ENCODE assay signal across 8 cellular contexts in the genomic region with DNA sequence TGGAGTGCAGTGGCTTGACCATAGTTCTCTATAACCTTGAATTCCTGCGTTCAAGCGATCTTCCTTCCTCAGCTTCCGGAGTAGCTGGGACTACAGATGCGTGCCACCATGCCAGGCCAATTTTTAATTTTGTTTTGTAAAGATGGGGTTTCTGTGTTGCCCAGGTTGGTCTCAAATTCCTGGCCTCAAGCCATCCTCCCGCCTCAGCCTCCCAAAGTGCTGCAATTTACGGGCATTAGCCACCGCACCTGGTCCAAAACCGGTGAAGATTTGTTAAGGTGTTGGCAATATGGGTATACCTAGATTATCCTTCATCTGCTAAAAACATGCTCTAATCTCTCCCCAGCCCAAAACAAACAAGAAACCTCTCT. TPM values are rescaled to one million over a fixed set of nuclear protein-coding genes. Genes with fewer than 3 reads are reported as not detected.
DNase-seq lines count a peak whose midpoint lies in the region; ATAC-seq and TF ChIP-seq lines count a peak whose summit lies in the region.

No MANE protein-coding gene starts in this region.

- peaks cover 0 to 40% (median 30%) of the 10 kb centered on the region in 12 donors for H3K4me1 ChIP-seq in heart left ventricle
- H3K4me1 ChIP-seq in mononuclear cell (ENCODE audit: insufficient read depth, low read length), result peaks cover 33% of the 10 kb centered on the region
- H3K4me1 ChIP-seq in aorta (ENCODE audit: control insufficient read depth in 1 of 2, insufficient read depth in 2 of 2, low read length in 2 of 2), result peaks cover 0 to 5% of the 10 kb centered on the region in 2 donors

- H3K27me3 ChIP-seq in heart left ventricle, result no peaks in the 10 kb centered on the region
- H3K27me3 ChIP-seq in mononuclear cell (ENCODE audit: insufficient read depth, low read length), result no peaks in the 10 kb centered on the region
- H3K27me3 ChIP-seq in aorta (ENCODE audit: control insufficient read depth in 1 of 2, insufficient read depth in 2 of 2, low read length in 1 of 2), result no peaks in the 10 kb centered on the region

- no peak for DNase-seq in heart left ventricle
- DNase-seq in left cardiac atrium, result no peak
- no peak for DNase-seq in aorta
- DNase-seq in A172 (ENCODE audit: low spot score), result no peak
- no peak for DNase-seq in cerebellum (ENCODE audit: low spot score)
- no peak for DNase-seq in SHP77 treated with DMSO at 0.1 percent for 48 hours (lab: John Stamatoyannopoulos, UW)

- no peak for TF ChIP-seq CTCF in heart left ventricle (IDR thresholded peaks at IDR 0.05)

- intact Hi-C loops in heart left ventricle (cut with DNase I) (loop anchor here in 8 of 10 donors (1.0 to 5.0 kb wide), 5 partner anchors 34 to 64 kb away; a partner anchor contains a TSS), left cardiac atrium (cut with DNase I) (no loop called here), aorta (cut with DNase I) (no loop called here)

- WGBS in heart left ventricle, 4 donors, result 78 to 82% (median 80%) methylated on average over 8 of the region's 8 CpGs
- 96% methylated on average over 8 of the region's 8 CpGs for WGBS in aorta, 2 donors

- H3K36me3 ChIP-seq in heart left ventricle (no peaks in the 10 kb centered on the region), aorta (ENCODE audit: control insufficient read depth in 1 of 2, insufficient read depth in 2 of 2, low read length in 1 of 2) (no peaks in the 10 kb centered on the region)

- no peak for ATAC-seq in heart left ventricle
- no peak for ATAC-seq in left cardiac atrium
- ATAC-seq in aorta (ENCODE audit: low FRiP score), result no peak

- peak overlapping the region; percentile 88 to 99 (median 98) for H3K27ac ChIP-seq in heart left ventricle
- H3K27ac ChIP-seq in cingulate gyrus (ENCODE audit: low read depth, low read length), result peak overlapping the region; percentile 96
- H3K27ac ChIP-seq in aorta (ENCODE audit: low read depth in 1 of 2, low read length in 2 of 2), result peak overlapping the region; percentile 62 to 100

- H3K4me3 ChIP-seq in heart left ventricle (peak overlapping the region; percentile 24 to 92 (median 66)), mononuclear cell (ENCODE audit: low read length) (peak overlapping the region; percentile 84), aorta (ENCODE audit: low read length in 2 of 2) (peak overlapping the region; percentile 21 to 43)

- H3K9me3 ChIP-seq in heart left ventricle (no peaks in the 10 kb centered on the region), mononuclear cell (ENCODE audit: low read depth, low read length) (no peaks in the 10 kb centered on the region), aorta (ENCODE audit: control insufficient read depth, low read length) (no peaks in the 10 kb centered on the region)

- TF ChIP-seq POLR2A in heart left ventricle (IDR thresholded peaks at IDR 0.05), result no peak

RNA-seq across cellular contexts. Expression of a gene that starts 1.3 kb away (rescaled TPM):
- total RNA-seq in heart left ventricle (10 to 100 TPM in 6 of 9 donors, 1 to 10 TPM in 3; 4.7 to 16.1 (median 10.9) TPM), left cardiac atrium (10 to 100 TPM in 1 of 2 donors, 1 to 10 TPM in 1; 7.9 to 13.6 TPM), mononuclear cell (107 TPM), aorta (10 to 100 TPM; 24.8 to 25.3 TPM), cerebellum (25.2 TPM)
- polyA plus RNA-seq in heart left ventricle (10 to 100 TPM in 1 of 2 donors, 1 to 10 TPM in 1; 2.7 to 29.9 TPM), aorta (10 to 100 TPM in 1 of 2 donors, 1 to 10 TPM in 1; 4.0 to 10.6 TPM)
- 17.6 and 23.2 TPM in 2 replicates for total RNA-seq in A172 (2014; rRNA removed; shearing (Covaris generic))

Comparison
In these comparisons a context has a peak if more than half of its experiments do, and no peak if none do; other contexts are left out.
1. intact Hi-C loops: an anchor here in heart left ventricle (1.0 to 5.0 kb wide); none called in left cardiac atrium and aorta.
2. H3K4me3 ChIP-seq: peak in every context shown above with its lines; median percentile 84 in mononuclear cell; 66 in heart left ventricle; 32 in aorta.